Comparison of ENCODE assay signal across 7 cellular contexts in the genomic region with DNA sequence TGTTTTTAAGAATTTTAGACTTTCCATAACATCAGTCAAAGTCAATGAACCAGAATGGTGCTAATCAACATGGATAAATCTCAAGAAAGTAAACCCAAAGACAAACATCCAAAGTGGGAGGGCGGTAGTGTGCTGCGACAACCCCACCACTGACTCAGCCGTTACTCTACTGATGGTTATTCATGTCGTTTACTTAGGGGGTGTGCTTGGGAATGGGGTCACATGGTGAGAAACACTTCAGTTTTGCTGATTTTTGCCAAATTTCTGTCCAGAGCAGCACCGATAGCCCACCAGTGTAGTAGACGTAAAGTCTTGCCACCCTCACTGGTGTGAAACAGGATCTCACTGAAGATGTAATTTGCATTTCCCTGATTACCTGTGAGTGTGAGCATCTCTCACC.
"Had no signal": no experiment of that assay in that cellular context is flagged by ENCODE, and none has a peak within 500 bp of the region (broad histone marks: within the 10 kb centered on the region; RNA-seq: fewer than 3 reads in every experiment).

No MANE protein-coding gene starts in this region.

- DNase-seq: GOT3, H7, HCEC 1CT, IMR-90, Karpas-422, KBM-7 had no signal

- H3K27ac ChIP-seq: KMS-11 had no signal

- H3K4me2 ChIP-seq: KMS-11 had no signal

- H3K9ac ChIP-seq: KMS-11 had no signal
